ENCODE assay signal across 21 cellular contexts in the genomic region with DNA sequence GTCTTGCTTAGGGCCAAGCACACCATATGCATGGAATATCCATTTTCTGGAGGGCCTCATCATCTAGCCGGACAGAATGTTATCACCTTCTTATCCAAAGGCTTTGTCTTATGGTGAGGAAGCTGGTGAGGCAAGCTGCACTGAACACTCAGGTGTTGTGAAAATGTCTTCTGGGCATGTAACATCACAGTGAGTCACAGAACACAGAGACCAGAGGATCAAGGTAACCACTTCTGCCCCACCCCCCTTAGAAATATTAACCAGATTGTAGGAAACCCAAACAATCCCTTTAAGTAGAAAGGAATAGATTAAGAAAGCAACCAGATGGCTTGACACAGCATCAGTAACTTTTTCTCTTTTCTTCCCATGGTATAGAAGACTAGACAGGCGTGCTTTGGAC. TPM values are rescaled to one million over a fixed set of nuclear protein-coding genes. Genes with fewer than 3 reads are reported as not detected.
DNase-seq lines count a peak whose midpoint lies in the region; ATAC-seq, FAIRE-seq and TF ChIP-seq lines count a peak whose summit lies in the region.
"Had no signal": no experiment of that assay in that cellular context is flagged by ENCODE, and none has a peak within 500 bp of the region (broad histone marks: within the 10 kb centered on the region; RNA-seq: fewer than 3 reads in every experiment).

No MANE protein-coding gene starts in this region.

- peak overlapping the region; percentile 46 for H3K4me2 ChIP-seq in mammary epithelial cell (ENCODE audit: insufficient read depth, low read depth, low read length)

- H3K36me3 ChIP-seq in mammary epithelial cell (ENCODE audit: insufficient read depth, low read length), result no peaks in the 10 kb centered on the region
- H3K36me3 ChIP-seq in small intestine (ENCODE audit: control insufficient read depth in 2 of 2, insufficient read depth in 2 of 2, low read length in 2 of 2), result no peaks in the 10 kb centered on the region

- H3K4me1 ChIP-seq in mammary epithelial cell (ENCODE audit: insufficient read depth, low read length), result peaks cover 26% of the 10 kb centered on the region
- peaks cover 2 to 15% of the 10 kb centered on the region in 2 donors for H3K4me1 ChIP-seq in small intestine (ENCODE audit: control insufficient read depth in 2 of 2, insufficient read depth in 1 of 2, low read depth in 1 of 2, low read length in 1 of 2)

- H3K9me3 ChIP-seq in mammary epithelial cell (replicated peaks; ENCODE audit: insufficient read depth, low read length) (no peaks in the 10 kb centered on the region), small intestine (ENCODE audit: control insufficient read depth, low read depth) (no peaks in the 10 kb centered on the region)

- FAIRE-seq in small intestine (lab: Jason Lieb, UNC), result no peak
- FAIRE-seq: H1 had no signal

- ATAC-seq in HG03571 (IDR thresholded peaks at IDR 0.05; ENCODE audit: unreplicated experiment) (no peak), GM21526 (IDR thresholded peaks at IDR 0.05; ENCODE audit: low FRiP score, unreplicated experiment) (no peak)
- ATAC-seq: SK-N-SH treated with all-trans-retinoic acid at 6 μM for 48 hours had no signal

- no peak for TF ChIP-seq CTCF in mammary epithelial cell (conservative IDR thresholded peaks at IDR 0.05 in 1 of 2, IDR thresholded peaks at IDR 0.05 in 1 of 2; ENCODE audit: extremely low read depth in 1 of 2, insufficient read depth in 1 of 2, low read depth in 1 of 2, low read length in 2 of 2)

- peaks cover 3% of the 10 kb centered on the region for H3K79me2 ChIP-seq in mammary epithelial cell (ENCODE audit: insufficient read depth, low read length)

- H3K9ac ChIP-seq in mammary epithelial cell (ENCODE audit: insufficient read depth, low read length), result no peak overlapping the region

- dilution Hi-C loops in mammary epithelial cell (cut with HindIII; ENCODE audit: low sequenced_read_pairs), result loop anchor here (5.0 kb wide), 2 partner anchors 33 to 52 kb away; no protein-coding TSS in a partner anchor

- BruUV-seq in mammary epithelial cell (replicated peaks; lab: Mats Ljungman, UMichigan), result no TSS peak

- DNase-seq in NCI-H82 treated with DMSO at 0.1 percent for 48 hours (lab: John Stamatoyannopoulos, UW; ENCODE audit: unreplicated experiment) (peak; percentile 52), mammary epithelial cell (peak; percentile 96), kidney tubule cell (ENCODE audit: low spot score) (peak; percentile 81), small intestine (peak; percentile 69), NCI-H1048 (lab: John Stamatoyannopoulos, UW) (no peak)
- DNase-seq: ACHN; C1 segment of cervical spinal cord; DMS 273 treated with DMSO at 0.1 percent for 48 hours; GDM1; IMR-90; NCI-H1436 treated with DMSO at 0.1 percent for 48 hours; NCI-H2029; NCI-H446 treated with DMSO at 0.1 percent for 48 hours; NCI-H69; NK-92 treated with Interleukin-12 subunit alpha and Interleukin-12 subunit beta, amount 100 ng/mL, for 24 hours; SHP77 treated with DMSO at 0.1 percent for 48 hours; T-helper 1 cell had no signal

- H3K27ac ChIP-seq in mammary epithelial cell (ENCODE audit: insufficient read depth, low read depth, low read length) (peak overlapping the region; percentile 18), small intestine (ENCODE audit: low read depth in 1 of 2, low read length in 1 of 2) (peak overlapping the region in 1 of 2 donors; percentile 11)

- no peak overlapping the region for H2AFZ ChIP-seq in mammary epithelial cell (ENCODE audit: low read depth, low read length)

- in situ Hi-C loops in mammary epithelial cell (cut with MboI; ENCODE audit: low sequenced_read_pairs in 2 of 2), result no loop called here

- H3K27me3 ChIP-seq in mammary epithelial cell (ENCODE audit: insufficient read depth, low read length) (no peaks in the 10 kb centered on the region), small intestine (ENCODE audit: control insufficient read depth in 2 of 2, insufficient read depth in 2 of 2, low read length in 2 of 2) (peaks cover 0 to 2% of the 10 kb centered on the region in 2 donors)

- intact Hi-C loops in mammary epithelial cell (cut with micrococcal nuclease), result loop anchor here (5.0 kb wide), 1 partner anchor 48 kb away; no protein-coding TSS in a partner anchor

- H3K4me3 ChIP-seq in mammary epithelial cell (replicated peaks in 1 of 3; ENCODE audit: insufficient read depth in 1 of 3, low read depth in 2 of 3, low read length in 3 of 3) (no peak overlapping the region), small intestine (ENCODE audit: low read depth in 1 of 2, low read length in 2 of 2) (no peak overlapping the region)

- no peaks in the 10 kb centered on the region for H4K20me1 ChIP-seq in mammary epithelial cell (ENCODE audit: insufficient read depth, low read length)

- 60% methylated on average over 2 of the region's 2 CpGs for WGBS in mammary epithelial cell (ENCODE audit: low coverage, missing lambda C conversion rate)
- WGBS in small intestine, 3 donors, result 70 to 80% (median 71%) methylated on average over 2 of the region's 2 CpGs

- CTCF ChIA-PET in mammary epithelial cell (lab: Charles Lee; ENCODE audit: low non-redundant PET), result interaction anchor here (0.6 kb wide), 1 partner anchor 12 kb away, joined by 3 read pairs; no protein-coding TSS in a partner anchor

RNA-seq across cellular contexts. Expression of a gene that starts 51.1 kb away (rescaled TPM):
- total RNA-seq in mammary epithelial cell, result 10 to 100 TPM; 29.8 to 31.7 TPM
- polyA plus RNA-seq in mammary epithelial cell (13.1 TPM), small intestine (100 to 1,000 TPM in 2 of 3 donors, 10 to 100 TPM in 1; 45.0 to 185 (median 133) TPM)
- polyA minus RNA-seq in mammary epithelial cell, result 43.7 TPM
